Comparison of ENCODE assay signal across 2 cellular contexts in genomic region chr4:183098080-183098722, GRCh38.
TF ChIP-seq lines count a peak whose summit lies in the region.

No MANE protein-coding gene starts in this region.

TF ChIP-seq in HCT116, 20 proteins besides CTCF, POLR2A, EP300 and RAD21:
- TF ChIP-seq EZH2phosphoT487 (IDR thresholded peaks at IDR 0.05; ENCODE audit: borderline replicate concordance) (no peak), ZBTB33 (IDR thresholded peaks at IDR 0.05; ENCODE audit: extremely low read depth, insufficient replicate concordance, low read length) (no peak), SIN3A (IDR thresholded peaks at IDR 0.05; ENCODE audit: low read depth) (no peak), EGR1 (IDR thresholded peaks at IDR 0.05; ENCODE audit: low read depth) (peak; percentile 1; the same call in 1 of the 2 replicates), ZFX (IDR thresholded peaks at IDR 0.05) (peak; percentile 88), FOSL1 (IDR thresholded peaks at IDR 0.05; ENCODE audit: low read depth) (no peak), SRF (IDR thresholded peaks at IDR 0.05; ENCODE audit: low read depth) (no peak)
- TF ChIP-seq, protein P1, sequence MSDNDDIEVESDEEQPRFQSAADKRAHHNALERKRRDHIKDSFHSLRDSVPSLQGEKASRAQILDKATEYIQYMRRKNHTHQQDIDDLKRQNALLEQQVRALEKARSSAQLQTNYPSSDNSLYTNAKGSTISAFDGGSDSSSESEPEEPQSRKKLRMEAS (IDR thresholded peaks at IDR 0.05) = peak; percentile 31; the same call in 1 of the 2 replicates
TF ChIP-seq in HCT116: peak in this region for 3.

TF ChIP-seq in GM12878, 131 proteins besides CTCF, POLR2A, EP300 and RAD21:
- TF ChIP-seq SUZ12 (IDR thresholded peaks at IDR 0.05; ENCODE audit: unreplicated experiment) = peak; percentile 54
- no peak for TF ChIP-seq BCL11A (IDR thresholded peaks at IDR 0.05; ENCODE audit: low read depth, low read length)
- no peak for TF ChIP-seq NR2C2 (IDR thresholded peaks at IDR 0.05; ENCODE audit: borderline replicate concordance, control insufficient read depth, insufficient read length, low read depth)
